9 cellular contexts compared by ENCODE assay signal in the genomic region with DNA sequence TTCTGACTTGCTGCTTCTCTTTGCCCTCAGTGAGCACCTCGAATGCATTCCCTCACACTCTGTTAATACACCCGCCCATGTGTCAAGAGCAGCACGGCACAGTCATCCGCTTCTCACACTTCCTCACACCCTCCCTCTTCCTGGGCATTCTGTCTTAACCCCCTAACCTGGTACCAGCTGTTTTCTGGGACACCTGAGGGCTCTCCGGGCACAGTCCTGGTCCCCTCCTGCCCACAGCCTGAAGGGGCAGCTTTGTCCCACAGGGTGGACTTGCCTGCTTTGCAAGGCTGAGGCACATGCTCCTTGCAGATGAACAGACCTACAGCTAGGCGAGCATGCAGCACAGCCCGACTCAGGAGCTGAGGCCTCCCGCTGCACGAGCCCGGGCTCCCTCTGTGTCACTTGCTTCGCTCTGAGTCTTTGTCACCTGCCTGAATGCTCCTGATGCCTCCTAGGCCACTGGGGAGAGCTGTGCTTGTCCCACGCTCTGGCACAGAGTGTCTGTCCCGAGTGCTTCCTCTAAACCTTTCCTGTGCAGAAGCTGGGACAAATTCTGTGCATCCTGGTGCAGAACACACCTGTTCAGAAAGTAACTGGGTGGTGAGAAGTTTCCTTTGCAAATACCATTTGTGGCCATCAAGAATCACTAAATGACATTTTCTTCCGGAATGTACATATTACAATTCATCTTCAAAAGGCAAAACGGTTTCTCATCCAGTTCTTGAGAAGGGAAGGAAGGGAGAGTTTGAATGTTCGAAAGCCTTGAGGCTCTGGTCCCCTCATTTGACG. TPM values are rescaled to one million over a fixed set of nuclear protein-coding genes. Genes with fewer than 3 reads are reported as not detected.
DNase-seq lines count a peak whose midpoint lies in the region; ATAC-seq lines count a peak whose summit lies in the region.
"Had no signal": no experiment of that assay in that cellular context is flagged by ENCODE, and none has a peak within 500 bp of the region (broad histone marks: within the 10 kb centered on the region; RNA-seq: fewer than 3 reads in every experiment).

No MANE protein-coding gene starts in this region.

- no peak overlapping the region for H2AFZ ChIP-seq in neuronal stem cell (ENCODE audit: low read length)

- H3K36me3 ChIP-seq in neuronal stem cell (replicated peaks in 1 of 2; ENCODE audit: control insufficient read depth in 2 of 2, insufficient read depth in 2 of 2, low read length in 2 of 2), result no peaks in the 10 kb centered on the region

- peak; percentile 62 for DNase-seq in activated CD8-positive, alpha-beta memory T cell treated with anti-CD3 and anti-CD28 coated beads, Interleukin-2, amount 50 U/mL, for 48 hours
- DNase-seq in neuronal stem cell (ENCODE audit: low spot score), result no peak
- no peak for DNase-seq in inferior parietal cortex (ENCODE audit: extremely low spot score)
- DNase-seq in NCI-H146 treated with DMSO at 0.1 percent for 48 hours (lab: John Stamatoyannopoulos, UW; ENCODE audit: unreplicated experiment), result no peak
- DNase-seq in KBM-7, result no peak
- DNase-seq in NCI-H526 (lab: John Stamatoyannopoulos, UW), result no peak

- peak overlapping the region; percentile 64 for H3K9ac ChIP-seq in neuronal stem cell (ENCODE audit: low read depth, low read length, poor library complexity)

- H2BK120ac ChIP-seq in neuronal stem cell (ENCODE audit: low read depth, low read length), result no peak overlapping the region

- ATAC-seq in GM18502 (IDR thresholded peaks at IDR 0.05; ENCODE audit: poor library complexity, unreplicated experiment) (peak; percentile 36), HG02759 (IDR thresholded peaks at IDR 0.05; ENCODE audit: unreplicated experiment) (peak; percentile 14)

- H2BK12ac ChIP-seq in neuronal stem cell (ENCODE audit: low read length), result no peak overlapping the region

- no peak overlapping the region for H2AK5ac ChIP-seq in neuronal stem cell (ENCODE audit: low read depth, low read length)

- no peak overlapping the region for H3K4me3 ChIP-seq in neuronal stem cell (ENCODE audit: low read length in 2 of 2)
- H3K4me3 ChIP-seq: dorsolateral prefrontal cortex had no signal

- no peak overlapping the region for H3K4ac ChIP-seq in neuronal stem cell (ENCODE audit: low read length)

- no peak overlapping the region for H2BK15ac ChIP-seq in neuronal stem cell (ENCODE audit: low read length)

- peaks cover 6 to 17% of the 10 kb centered on the region in 2 donors for H3K4me1 ChIP-seq in neuronal stem cell (ENCODE audit: control insufficient read depth in 2 of 2, insufficient read depth in 1 of 2, low read depth in 1 of 2, low read length in 2 of 2)

- peaks cover 0 to 3% of the 10 kb centered on the region in 2 donors for H3K9me3 ChIP-seq in neuronal stem cell (replicated peaks in 1 of 2; ENCODE audit: control insufficient read depth in 2 of 2, insufficient read depth in 1 of 2, low read depth in 1 of 2, low read length in 2 of 2)

- H3K79me1 ChIP-seq in neuronal stem cell (ENCODE audit: low read depth, low read length), result no peaks in the 10 kb centered on the region

- H3K27me3 ChIP-seq in neuronal stem cell (ENCODE audit: control insufficient read depth in 3 of 3, insufficient read depth in 3 of 3, low read depth in 1 of 3, low read length in 3 of 3), result peaks cover 0 to 52% (median 13%) of the 10 kb centered on the region in 3 experiments

- no peak overlapping the region for H3K4me2 ChIP-seq in neuronal stem cell (ENCODE audit: insufficient read depth, low read length, poor library complexity, severe bottlenecking)

- H3K23ac ChIP-seq in neuronal stem cell (ENCODE audit: low read depth, low read length, poor library complexity), result peak overlapping the region; percentile 85

- peak overlapping the region; percentile 82 for H4K8ac ChIP-seq in neuronal stem cell (ENCODE audit: low read depth, low read length)

- no peak overlapping the region for H4K91ac ChIP-seq in neuronal stem cell (ENCODE audit: low read depth, low read length, poor library complexity)

- in situ Hi-C loops in KBM-7 (cut with MboI; ENCODE audit: low pct_unique_long_range_greater_than_20kb, low sequenced_read_pairs), result no loop called here

- H3K18ac ChIP-seq in neuronal stem cell (ENCODE audit: low read length), result peak overlapping the region; percentile 89

- H3K27ac ChIP-seq in neuronal stem cell (replicated peaks; ENCODE audit: low read length), result no peak overlapping the region
- H3K27ac ChIP-seq: dorsolateral prefrontal cortex had no signal

- no peak overlapping the region for H2BK5ac ChIP-seq in neuronal stem cell (ENCODE audit: low read length)

- H3K14ac ChIP-seq in neuronal stem cell (ENCODE audit: low read length), result peak overlapping the region; percentile 82

- whole genome bisulfite sequencing in neuronal stem cell (ENCODE audit: extremely low coverage in 2 of 2, insufficient read length in 2 of 2, insufficient replicate concordance in 1 of 2), 2 donors, result no CpG with 5 or more reads among the region's 17 CpGs

RNA-seq across cellular contexts. Expression of gene AHRR, which starts 47.8 kb away (rescaled TPM):
- 0.26 TPM for polyA plus RNA-seq in neuronal stem cell (2013, experiment 1 of 2)
- 0.28 TPM for polyA plus RNA-seq in neuronal stem cell (2013, experiment 2 of 2)
